Comparison of ENCODE assay signal across 1 cellular context in genomic region chr2:201858781-201859180, GRCh38.
TF ChIP-seq lines count a peak whose summit lies in the region.

No MANE protein-coding gene starts in this region.

TF ChIP-seq in GM12878, 131 proteins besides CTCF, POLR2A, EP300 and RAD21:
- TF ChIP-seq, protein P1, sequence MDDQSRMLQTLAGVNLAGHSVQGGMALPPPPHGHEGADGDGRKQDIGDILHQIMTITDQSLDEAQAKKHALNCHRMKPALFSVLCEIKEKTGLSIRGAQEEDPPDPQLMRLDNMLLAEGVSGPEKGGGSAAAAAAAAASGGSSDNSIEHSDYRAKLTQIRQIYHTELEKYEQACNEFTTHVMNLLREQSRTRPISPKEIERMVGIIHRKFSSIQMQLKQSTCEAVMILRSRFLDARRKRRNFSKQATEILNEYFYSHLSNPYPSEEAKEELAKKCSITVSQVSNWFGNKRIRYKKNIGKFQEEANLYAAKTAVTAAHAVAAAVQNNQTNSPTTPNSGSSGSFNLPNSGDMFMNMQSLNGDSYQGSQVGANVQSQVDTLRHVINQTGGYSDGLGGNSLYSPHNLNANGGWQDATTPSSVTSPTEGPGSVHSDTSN (IDR thresholded peaks at IDR 0.05; ENCODE audit: insufficient replicate concordance, low read depth, low read length): peak; percentile 69
- no peak for TF ChIP-seq NBN (IDR thresholded peaks at IDR 0.05)
